1 cellular context compared by ENCODE assay signal in genomic region chrX:56975611-56976010, GRCh38.
TF ChIP-seq lines count a peak whose summit lies in the region.

No MANE protein-coding gene starts in this region.

TF ChIP-seq in endothelial cell of umbilical vein, 7 proteins besides CTCF, POLR2A, EP300 and RAD21:
- TF ChIP-seq EZH2 (IDR thresholded peaks at IDR 0.05; ENCODE audit: borderline replicate concordance, low read depth, low read length, severe bottlenecking) (no peak), MYC (IDR thresholded peaks at IDR 0.05; ENCODE audit: low read depth, low read length) (no peak), GATA2 (IDR thresholded peaks at IDR 0.05; ENCODE audit: insufficient read depth, insufficient read length, low read depth, low read length) (no peak), MAX (IDR thresholded peaks at IDR 0.05; ENCODE audit: insufficient read depth, insufficient read length) (no peak), FOS (IDR thresholded peaks at IDR 0.05; ENCODE audit: borderline replicate concordance, insufficient read depth, low read length) (no peak), POLR2AphosphoS5 (IDR thresholded peaks at IDR 0.05; ENCODE audit: insufficient read depth, low read depth, low read length) (no peak), JUN (IDR thresholded peaks at IDR 0.05; ENCODE audit: borderline replicate concordance, insufficient read depth, insufficient read length, low read depth) (no peak)
TF ChIP-seq in endothelial cell of umbilical vein: peak in this region for 0.
